1 cellular context compared by ENCODE assay signal in genomic region chr7:98021588-98022351, GRCh38.
TF ChIP-seq lines count a peak whose summit lies in the region.

No MANE protein-coding gene starts in this region.

TF ChIP-seq in GM23338, 12 proteins besides CTCF, POLR2A, EP300 and RAD21 (continued from another document):
- TF ChIP-seq ZNF462 (CRISPR knock-in tag; IDR thresholded peaks at IDR 0.05) (no peak), CREB1 (CRISPR knock-in tag; IDR thresholded peaks at IDR 0.05; ENCODE audit: low read depth) (no peak), EZH2phosphoT487 (IDR thresholded peaks at IDR 0.05; ENCODE audit: unreplicated experiment) (no peak)
